In the genomic region with DNA sequence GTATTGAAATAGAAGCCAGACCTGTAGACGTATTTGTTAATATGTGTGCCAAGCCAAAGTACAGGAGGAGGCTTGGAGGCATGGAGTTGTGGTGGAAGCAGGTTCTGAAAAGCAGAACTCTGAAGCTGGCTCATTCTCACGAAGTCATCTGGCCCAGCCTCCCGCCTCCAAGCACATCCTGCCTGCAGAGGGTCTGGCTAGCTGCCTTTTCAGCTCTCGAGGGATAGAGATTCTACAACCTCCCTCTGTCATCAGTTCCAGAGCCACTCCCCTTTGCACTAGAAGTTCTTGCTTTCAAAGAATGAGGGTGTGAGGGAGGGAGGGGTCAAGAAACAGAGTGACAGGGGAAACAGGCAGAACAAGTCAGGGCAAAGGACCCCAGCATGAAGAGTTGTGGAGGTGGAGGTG, we compare ENCODE assay signal across 8 cellular contexts.
DNase-seq lines count a peak whose midpoint lies in the region; ATAC-seq and TF ChIP-seq lines count a peak whose summit lies in the region.

No MANE protein-coding gene starts in this region.

- no peak for TF ChIP-seq POLR2A in IMR-90 (IDR thresholded peaks at IDR 0.05; ENCODE audit: low read depth, low read length)

- CTCF ChIA-PET in activated naive CD4-positive, alpha-beta T cell treated with anti-CD3 and anti-CD28 coated beads, Interleukin-2, amount 10 ng/mL, durations not matched to agents 7 days and 5 days (lab: Charles Lee), result interaction anchor here (0.8 to 1.0 kb wide), 2 partner anchors 32 to 53 kb away, joined by 3 read pairs; no protein-coding TSS in a partner anchor
- CTCF ChIA-PET in IMR-90 (lab: Yijun Ruan, JAX), result no interaction called here

- dilution Hi-C loops in IMR-90 (cut with HindIII; ENCODE audit: low sequenced_read_pairs, unreplicated experiment), result no loop called here

- no peak for TF ChIP-seq RAD21 in IMR-90 (IDR thresholded peaks at IDR 0.05; ENCODE audit: low read length)

- DNase-seq in activated naive CD4-positive, alpha-beta T cell treated with anti-CD3 and anti-CD28 coated beads, Interleukin-2, amount 10 ng/mL, durations not matched to agents 7 days and 5 days, result peak; percentile 51
- DNase-seq in activated naive CD4-positive, alpha-beta T cell (lab: John Stamatoyannopoulos, UW), result no peak
- peak; percentile 42 for DNase-seq in IMR-90
- DNase-seq in ecto neural progenitor cell (ENCODE audit: low spot score), result peak; percentile 61
- DNase-seq in 8988T, result no peak
- no peak for DNase-seq in RKO (ENCODE audit: low spot score)

- H2BK5ac ChIP-seq in IMR-90 (ENCODE audit: low read depth, low read length, poor library complexity, severe bottlenecking), result no peak overlapping the region

- no peak overlapping the region for H3K14ac ChIP-seq in IMR-90 (replicated peaks; ENCODE audit: low read depth, low read length)

- ATAC-seq in IMR-90 (ENCODE audit: low read depth) (peak; percentile 81), HG03097 (IDR thresholded peaks at IDR 0.05; ENCODE audit: low FRiP score, unreplicated experiment) (no peak)

- H2AK9ac ChIP-seq in IMR-90 (replicated peaks; ENCODE audit: low read depth, low read length, poor library complexity), result no peak overlapping the region

- H3K18ac ChIP-seq in IMR-90 (ENCODE audit: low read depth, low read length), result no peak overlapping the region

- no peaks in the 10 kb centered on the region for H3K9me1 ChIP-seq in IMR-90 (ENCODE audit: insufficient read depth, low read length)

- POLR2A ChIA-PET in IMR-90 (lab: Charles Lee; ENCODE audit: unreplicated experiment), result no interaction called here

- H4K5ac ChIP-seq in IMR-90 (ENCODE audit: low read depth, low read length), result no peak overlapping the region

- H3K36me3 Mint-ChIP-seq in activated naive CD4-positive, alpha-beta T cell treated with anti-CD3 and anti-CD28 coated beads, Interleukin-2, amount 10 ng/mL, durations not matched to agents 7 days and 5 days, result no peaks in the 10 kb centered on the region

- H3K4me3 ChIP-seq in IMR-90 (ENCODE audit: insufficient read depth, low read depth, low read length) (no peak overlapping the region), muscle layer of colon (ENCODE audit: low read depth in 1 of 2, low read length in 2 of 2) (no peak overlapping the region)

- H4K20me1 ChIP-seq in IMR-90 (ENCODE audit: insufficient read depth, low read length), result no peaks in the 10 kb centered on the region

- no peaks in the 10 kb centered on the region for H3K79me1 ChIP-seq in IMR-90 (ENCODE audit: low read depth in 1 of 2, low read length in 2 of 2)

- no peak overlapping the region for H3K4ac ChIP-seq in IMR-90 (ENCODE audit: low read depth, low read length)

- H3K4me3 Mint-ChIP-seq in activated naive CD4-positive, alpha-beta T cell treated with anti-CD3 and anti-CD28 coated beads, Interleukin-2, amount 10 ng/mL, durations not matched to agents 7 days and 5 days, result no peak overlapping the region

- H3K4me1 Mint-ChIP-seq in activated naive CD4-positive, alpha-beta T cell treated with anti-CD3 and anti-CD28 coated beads, Interleukin-2, amount 10 ng/mL, durations not matched to agents 7 days and 5 days, result peaks cover 38% of the 10 kb centered on the region

- no peak overlapping the region for H3K23ac ChIP-seq in IMR-90 (ENCODE audit: low read depth, low read length)

- no peak overlapping the region for H2AK5ac ChIP-seq in IMR-90 (ENCODE audit: low read depth, low read length)

- no peaks in the 10 kb centered on the region for H3K9me3 Mint-ChIP-seq in activated naive CD4-positive, alpha-beta T cell treated with anti-CD3 and anti-CD28 coated beads, Interleukin-2, amount 10 ng/mL, durations not matched to agents 7 days and 5 days

- in situ Hi-C loops in IMR-90 (cut with MboI; ENCODE audit: low sequenced_read_pairs), result no loop called here

- H3K9me3 ChIP-seq in IMR-90 (ENCODE audit: control insufficient read depth, insufficient read depth, low read length) (no peaks in the 10 kb centered on the region), muscle layer of colon (ENCODE audit: low read length) (no peaks in the 10 kb centered on the region)

- no peak overlapping the region for H2BK15ac ChIP-seq in IMR-90 (ENCODE audit: low read depth, low read length)

- peaks cover 13% of the 10 kb centered on the region for H3K27me3 Mint-ChIP-seq in activated naive CD4-positive, alpha-beta T cell treated with anti-CD3 and anti-CD28 coated beads, Interleukin-2, amount 10 ng/mL, durations not matched to agents 7 days and 5 days

- no peak overlapping the region for H3K56ac ChIP-seq in IMR-90 (ENCODE audit: extremely low read depth, insufficient read depth, low read length)

- H3K27ac ChIP-seq in IMR-90 (ENCODE audit: insufficient read depth, low read length), result no peak overlapping the region
- peak overlapping the region; percentile 19 for H3K27ac ChIP-seq in muscle layer of colon (ENCODE audit: low read depth, low read length)

- no peak for TF ChIP-seq CTCF in IMR-90 (conservative IDR thresholded peaks at IDR 0.05; ENCODE audit: low read depth, low read length)

- H3K27ac Mint-ChIP-seq in activated naive CD4-positive, alpha-beta T cell treated with anti-CD3 and anti-CD28 coated beads, Interleukin-2, amount 10 ng/mL, durations not matched to agents 7 days and 5 days, result peak overlapping the region; percentile 13

- H2BK120ac ChIP-seq in IMR-90 (ENCODE audit: low read depth, low read length), result no peak overlapping the region

- no CpG with 5 or more reads among the region's 4 CpGs for WGBS in IMR-90 (ENCODE audit: extremely low coverage in 2 of 2, insufficient read length in 1 of 2), 2 experiments

- H2BK20ac ChIP-seq in IMR-90 (ENCODE audit: low read depth, low read length), result no peak overlapping the region

- H3K36me3 ChIP-seq in IMR-90 (ENCODE audit: control insufficient read depth, insufficient read depth, low read length) (no peaks in the 10 kb centered on the region), muscle layer of colon (ENCODE audit: insufficient read depth, low read length) (no peaks in the 10 kb centered on the region)

- no peak overlapping the region for H3K4me2 ChIP-seq in IMR-90 (ENCODE audit: low read depth, low read length)

- H4K8ac ChIP-seq in IMR-90 (ENCODE audit: low read depth in 2 of 2, low read length in 2 of 2), result no peak overlapping the region

- intact Hi-C loops in IMR-90 (cut with micrococcal nuclease), result no loop called here

- no TSS peak for BruUV-seq in IMR-90 (replicated peaks; lab: Mats Ljungman, UMichigan)

- H2AFZ ChIP-seq in IMR-90 (replicated peaks; ENCODE audit: low read length, poor library complexity), result no peak overlapping the region

- H3K27me3 ChIP-seq in IMR-90 (ENCODE audit: control insufficient read depth, insufficient read depth, low read length), result peaks cover 11% of the 10 kb centered on the region
- H3K27me3 ChIP-seq in muscle layer of colon (ENCODE audit: control insufficient read depth in 1 of 2, insufficient read depth in 2 of 2, low read length in 2 of 2), result no peaks in the 10 kb centered on the region

- H4K91ac ChIP-seq in IMR-90 (ENCODE audit: insufficient read depth, low read depth, low read length), result no peak overlapping the region

- H3K4me1 ChIP-seq in IMR-90 (ENCODE audit: control insufficient read depth, insufficient read depth, low read length) (no peaks in the 10 kb centered on the region; the same call in 1 of the 2 replicates), muscle layer of colon (ENCODE audit: insufficient read depth, low read length) (peaks cover 27% of the 10 kb centered on the region)

- H3K9ac ChIP-seq in IMR-90 (ENCODE audit: low read depth, low read length) (no peak overlapping the region), muscle layer of colon (ENCODE audit: low read length) (no peak overlapping the region)

TF ChIP-seq in IMR-90, 13 proteins besides CTCF, POLR2A, EP300 and RAD21:
- TF ChIP-seq RCOR1 (IDR thresholded peaks at IDR 0.05; ENCODE audit: insufficient replicate concordance, low read length), result no peak
- no peak for TF ChIP-seq BHLHE40 (IDR thresholded peaks at IDR 0.05; ENCODE audit: low read depth, low read length)
- TF ChIP-seq RFX5 (IDR thresholded peaks at IDR 0.05; ENCODE audit: low read depth, low read length), result no peak
- no peak for TF ChIP-seq MAFK (IDR thresholded peaks at IDR 0.05; ENCODE audit: low read depth, low read length)
- TF ChIP-seq NFE2L2 (IDR thresholded peaks at IDR 0.05; ENCODE audit: low read depth, low read length), result no peak
- no peak for TF ChIP-seq MXI1 (IDR thresholded peaks at IDR 0.05; ENCODE audit: borderline replicate concordance, low read depth, low read length)
- no peak for TF ChIP-seq ELK1 (IDR thresholded peaks at IDR 0.05; ENCODE audit: borderline replicate concordance, low read depth, low read length)
- no peak for TF ChIP-seq SMC3 (IDR thresholded peaks at IDR 0.05; ENCODE audit: low read depth, low read length)
- no peak for TF ChIP-seq MAZ (IDR thresholded peaks at IDR 0.05; ENCODE audit: borderline replicate concordance, low read depth, low read length)
- no peak for TF ChIP-seq USF2 (IDR thresholded peaks at IDR 0.05; ENCODE audit: low read depth, low read length)
- TF ChIP-seq CEBPB (IDR thresholded peaks at IDR 0.05; ENCODE audit: low read depth, low read length), result no peak
- TF ChIP-seq FOS (IDR thresholded peaks at IDR 0.05; ENCODE audit: low read depth, low read length), result no peak
- no peak for TF ChIP-seq CHD1 (IDR thresholded peaks at IDR 0.05; ENCODE audit: low read depth, low read length)
TF ChIP-seq in IMR-90: peak in this region for 0.

Comparison
In these comparisons a context has a peak if more than half of its experiments do, and no peak if none do; other contexts are left out.
1. DNase-seq: peak in activated naive CD4-positive, alpha-beta T cell treated with anti-CD3 and anti-CD28 coated beads, Interleukin-2, amount 10 ng/mL, durations not matched to agents 7 days and 5 days (single experiment), IMR-90 (single experiment) and ecto neural progenitor cell (single experiment); none in activated naive CD4-positive, alpha-beta T cell (0 of 4), 8988T (single experiment) and RKO (single experiment).